9 cellular contexts compared by ENCODE assay signal in genomic region chr5:135457424-135458071, GRCh38. TPM values are rescaled to one million over a fixed set of nuclear protein-coding genes. Genes with fewer than 3 reads are reported as not detected.
DNase-seq lines count a peak whose midpoint lies in the region; ATAC-seq and TF ChIP-seq lines count a peak whose summit lies in the region.
"Had no signal": no experiment of that assay in that cellular context is flagged by ENCODE, and none has a peak within 500 bp of the region (broad histone marks: within the 10 kb centered on the region; RNA-seq: fewer than 3 reads in every experiment).

No MANE protein-coding gene starts in this region.

- no peaks in the 10 kb centered on the region for H4K20me1 ChIP-seq in DND-41 (ENCODE audit: insufficient read depth, low read length)

- TF ChIP-seq CTCF in DND-41 (IDR thresholded peaks at IDR 0.05; ENCODE audit: borderline replicate concordance, extremely low read depth, low read length, poor library complexity, severe bottlenecking) (peak; percentile 94), sigmoid colon (IDR thresholded peaks at IDR 0.05) (peak; percentile 7 to 64 (median 35))

- no peak overlapping the region for H3K4me3 Mint-ChIP-seq in activated naive CD4-positive, alpha-beta T cell treated with anti-CD3 and anti-CD28 coated beads, Interleukin-2, amount 10 ng/mL, durations not matched to agents 7 days and 5 days
- H3K4me3 Mint-ChIP-seq: activated naive CD8-positive, alpha-beta T cell had no signal

- no peaks in the 10 kb centered on the region for H3K9me3 Mint-ChIP-seq in activated naive CD4-positive, alpha-beta T cell treated with anti-CD3 and anti-CD28 coated beads, Interleukin-2, amount 10 ng/mL, durations not matched to agents 7 days and 5 days

- no peaks in the 10 kb centered on the region for H3K36me3 Mint-ChIP-seq in activated naive CD4-positive, alpha-beta T cell treated with anti-CD3 and anti-CD28 coated beads, Interleukin-2, amount 10 ng/mL, durations not matched to agents 7 days and 5 days
- H3K36me3 Mint-ChIP-seq: activated naive CD8-positive, alpha-beta T cell had no signal

- peaks cover 60% of the 10 kb centered on the region for H3K27me3 Mint-ChIP-seq in activated naive CD4-positive, alpha-beta T cell treated with anti-CD3 and anti-CD28 coated beads, Interleukin-2, amount 10 ng/mL, durations not matched to agents 7 days and 5 days

- no peak overlapping the region for H3K4me2 ChIP-seq in DND-41 (ENCODE audit: insufficient read depth, low read length)

- in situ Hi-C loops in SK-MEL-5 (cut with HindIII; ENCODE audit: low pct_unique_long_range_greater_than_20kb, low sequenced_read_pairs): loop anchor here (25.0 kb wide), 1 partner anchor 380 kb away; the partner anchor contains the start of gene SLC25A48

- H3K36me3 ChIP-seq in DND-41 (ENCODE audit: insufficient read depth, low read length) (no peaks in the 10 kb centered on the region), sigmoid colon (no peaks in the 10 kb centered on the region)

- H3K27ac ChIP-seq in DND-41 (ENCODE audit: low read length): no peak overlapping the region
- H3K27ac ChIP-seq in sigmoid colon: no peak overlapping the region

- H3K9ac ChIP-seq in DND-41 (ENCODE audit: low read depth, low read length): no peak overlapping the region

- H3K9me3 ChIP-seq in DND-41 (ENCODE audit: insufficient read depth, low read length, severe bottlenecking): no peaks in the 10 kb centered on the region
- no peaks in the 10 kb centered on the region for H3K9me3 ChIP-seq in sigmoid colon

- H3K79me2 ChIP-seq in DND-41 (ENCODE audit: insufficient read depth, low read length): no peaks in the 10 kb centered on the region

- TF ChIP-seq EP300 in sigmoid colon (IDR thresholded peaks at IDR 0.05): no peak

- 0 out of 2 replicates have a peak, but pooled peaks cover 2% of the 10 kb centered on the region for H3K4me1 ChIP-seq in DND-41 (ENCODE audit: insufficient read depth, low read length)
- H3K4me1 ChIP-seq in sigmoid colon: peaks cover 0 to 9% (median 2%) of the 10 kb centered on the region in 4 donors

- peaks cover 5% of the 10 kb centered on the region for H3K4me1 Mint-ChIP-seq in activated naive CD4-positive, alpha-beta T cell treated with anti-CD3 and anti-CD28 coated beads, Interleukin-2, amount 10 ng/mL, durations not matched to agents 7 days and 5 days

- no peak overlapping the region for H3K4me3 ChIP-seq in DND-41 (ENCODE audit: low read depth in 1 of 2, low read length in 2 of 2)
- no peak overlapping the region for H3K4me3 ChIP-seq in Jurkat, Clone E6-1 (ENCODE audit: low read length)
- no peak overlapping the region for H3K4me3 ChIP-seq in sigmoid colon

- TF ChIP-seq POLR2A in sigmoid colon (IDR thresholded peaks at IDR 0.05): no peak

- ATAC-seq in DND-41 (ENCODE audit: insufficient read depth, low read depth): peak; percentile 70
- peak; percentile 52 for ATAC-seq in GM21447 (IDR thresholded peaks at IDR 0.05; ENCODE audit: unreplicated experiment)
- peak; percentile 36 to 55 for ATAC-seq in left cardiac atrium

- intact Hi-C loops in left cardiac atrium (cut with DNase I): no loop called here
- intact Hi-C loops in sigmoid colon (cut with DNase I): no loop called here

- H3K27me3 ChIP-seq in DND-41 (ENCODE audit: insufficient read depth, low read length, poor library complexity) (peaks cover 9% of the 10 kb centered on the region), sigmoid colon (peaks cover 0 to 4% (median 0%) of the 10 kb centered on the region in 3 donors)

- H3K27ac Mint-ChIP-seq in activated naive CD4-positive, alpha-beta T cell treated with anti-CD3 and anti-CD28 coated beads, Interleukin-2, amount 10 ng/mL, durations not matched to agents 7 days and 5 days: no peak overlapping the region
- H3K27ac Mint-ChIP-seq: activated naive CD8-positive, alpha-beta T cell had no signal

- H2AFZ ChIP-seq in DND-41 (ENCODE audit: low read depth, low read length): no peak overlapping the region

- DNase-seq in DND-41: peak; percentile 68
- peak; percentile 45 for DNase-seq in Jurkat, Clone E6-1 (ENCODE audit: low read depth, low spot score)
- peak; percentile 72 for DNase-seq in SK-MEL-5 (ENCODE audit: low read depth, low spot score)
- DNase-seq in activated naive CD4-positive, alpha-beta T cell treated with anti-CD3 and anti-CD28 coated beads, Interleukin-2, amount 10 ng/mL, durations not matched to agents 7 days and 5 days: peak; percentile 75
- DNase-seq in left cardiac atrium: peak; percentile 64
- DNase-seq in sigmoid colon: peak; percentile 66
- no peak for DNase-seq in dedifferentiated amniotic fluid mesenchymal stem cell (ENCODE audit: extremely low spot score)

- CTCF ChIA-PET in activated naive CD4-positive, alpha-beta T cell treated with anti-CD3 and anti-CD28 coated beads, Interleukin-2, amount 10 ng/mL, durations not matched to agents 7 days and 5 days (lab: Charles Lee): interaction anchor here (0.6 to 14.2 kb wide), 20 partner anchors 9 to 371 kb away, joined by 3 to 415 read pairs (median 5); no protein-coding TSS in a partner anchor

- 47% methylated on average over 9 of the region's 9 CpGs for WGBS in sigmoid colon, 2 donors

RNA-seq across cellular contexts. Expression of gene TIFAB, which starts 5.4 kb away (rescaled TPM):
- polyA plus RNA-seq in Jurkat, Clone E6-1 (2012; ENCODE audit: insufficient read depth, insufficient read length): not detected
- total RNA-seq in SK-MEL-5 (2014; rRNA removed; shearing (Covaris generic)): not detected in 2 replicates
- polyA plus RNA-seq in SK-MEL-5 (2015; cell fraction: cytosol; rRNA removed): not detected in 2 replicates
- not detected in 2 replicates for polyA plus RNA-seq in SK-MEL-5 (2015; cell fraction: nucleus; rRNA removed)
- total RNA-seq in left cardiac atrium (not detected), sigmoid colon (not detected)
- polyA plus RNA-seq in sigmoid colon: 1 to 10 TPM in 1 of 3 donors, under 1 TPM in 1, not detected in 1; 0.46 to 1.4 TPM

RNA-seq across cellular contexts. Expression of gene DCANP1, which starts 10.4 kb away (rescaled TPM):
- not detected for polyA plus RNA-seq in Jurkat, Clone E6-1 (2012; ENCODE audit: insufficient read depth, insufficient read length)
- not detected in 2 replicates for total RNA-seq in SK-MEL-5 (2014; rRNA removed; shearing (Covaris generic))
- polyA plus RNA-seq in SK-MEL-5 (2015; cell fraction: cytosol; rRNA removed): not detected in 2 replicates
- polyA plus RNA-seq in SK-MEL-5 (2015; cell fraction: nucleus; rRNA removed): not detected in 2 replicates
- total RNA-seq in left cardiac atrium (not detected), sigmoid colon (not detected)
- polyA plus RNA-seq in sigmoid colon: under 1 TPM in 2 of 3 donors, not detected in 1; 0.13 to 0.46 TPM

RNA-seq across cellular contexts. Expression of gene MACROH2A1, which starts 58.5 kb away (rescaled TPM):
- polyA plus RNA-seq in Jurkat, Clone E6-1 (2012; ENCODE audit: insufficient read depth, insufficient read length): 283 TPM
- total RNA-seq in SK-MEL-5 (2014; rRNA removed; shearing (Covaris generic)): 117 and 137 TPM in 2 replicates
- polyA plus RNA-seq in SK-MEL-5 (2015; cell fraction: cytosol; rRNA removed): 142 and 144 TPM in 2 replicates
- 200 and 261 TPM in 2 replicates for polyA plus RNA-seq in SK-MEL-5 (2015; cell fraction: nucleus; rRNA removed)
- total RNA-seq in left cardiac atrium: 100 to 1,000 TPM; 101 to 138 TPM
- 100 to 1,000 TPM; 153 to 191 (median 179) TPM for total RNA-seq in sigmoid colon
- polyA plus RNA-seq in sigmoid colon: 100 to 1,000 TPM; 123 to 202 (median 175) TPM
